In the genomic region with DNA sequence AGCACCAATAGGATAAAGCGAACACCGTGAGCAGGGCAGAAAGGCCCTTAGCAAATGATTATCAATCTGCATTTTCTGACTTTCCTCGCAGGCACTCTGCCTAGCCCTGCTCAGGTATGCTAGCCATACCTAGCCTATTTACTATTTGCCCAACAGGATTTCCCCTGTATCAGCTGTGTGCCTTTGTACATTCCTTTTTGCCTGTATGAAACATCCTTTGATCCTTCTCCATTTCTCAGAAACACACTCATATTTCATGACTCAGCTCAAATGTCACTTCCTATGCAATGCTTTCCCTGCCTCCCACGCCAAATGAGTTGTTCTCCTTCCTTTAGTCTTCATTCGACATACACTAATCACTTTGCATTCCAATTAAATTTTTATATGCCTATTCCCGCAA, we compare ENCODE assay signal across 12 cellular contexts. TPM values are rescaled to one million over a fixed set of nuclear protein-coding genes. Genes with fewer than 3 reads are reported as not detected.
DNase-seq lines count a peak whose midpoint lies in the region; ATAC-seq lines count a peak whose summit lies in the region.
"Had no signal": no experiment of that assay in that cellular context is flagged by ENCODE, and none has a peak within 500 bp of the region (broad histone marks: within the 10 kb centered on the region; RNA-seq: fewer than 3 reads in every experiment).

No MANE protein-coding gene starts in this region.

- ATAC-seq in esophagus mucosa (peak; percentile 97), HG03460 (IDR thresholded peaks at IDR 0.05; ENCODE audit: unreplicated experiment) (no peak), Right ventricle myocardium inferior (no peak)

- intact Hi-C loops in Right ventricle myocardium inferior (cut with DNase I), result no loop called here

- peak; percentile 33 for DNase-seq in GM04504 (ENCODE audit: low read depth)
- peak; percentile 88 for DNase-seq in RKO (ENCODE audit: low spot score)
- DNase-seq in renal cortical epithelial cell (ENCODE audit: low read depth), result peak; percentile 93
- DNase-seq in effector CD4-positive, alpha-beta T cell, result no peak
- no peak for DNase-seq in NCI-H187 (lab: John Stamatoyannopoulos, UW)
- no peak for DNase-seq in Right ventricle myocardium inferior (ENCODE audit: missing footprints)
- DNase-seq: DMS79, NCI-H2171, small intestine had no signal

RNA-seq across cellular contexts. Expression of a gene that starts 37.2 kb away (rescaled TPM):
- total RNA-seq in esophagus mucosa (13.6 TPM), renal cortical epithelial cell (0.94 and 4.0 TPM in 2 replicates), Right ventricle myocardium inferior (21.7 TPM)
- total RNA-seq: mononuclear cell had no signal

Comparison
In these comparisons a context has a peak if more than half of its experiments do, and no peak if none do; other contexts are left out.
1. DNase-seq: peak in GM04504 (single experiment), RKO (single experiment) and renal cortical epithelial cell (single experiment); none in effector CD4-positive, alpha-beta T cell (single experiment), NCI-H187 (0 of 2) and Right ventricle myocardium inferior (single experiment).